In the genomic region with DNA sequence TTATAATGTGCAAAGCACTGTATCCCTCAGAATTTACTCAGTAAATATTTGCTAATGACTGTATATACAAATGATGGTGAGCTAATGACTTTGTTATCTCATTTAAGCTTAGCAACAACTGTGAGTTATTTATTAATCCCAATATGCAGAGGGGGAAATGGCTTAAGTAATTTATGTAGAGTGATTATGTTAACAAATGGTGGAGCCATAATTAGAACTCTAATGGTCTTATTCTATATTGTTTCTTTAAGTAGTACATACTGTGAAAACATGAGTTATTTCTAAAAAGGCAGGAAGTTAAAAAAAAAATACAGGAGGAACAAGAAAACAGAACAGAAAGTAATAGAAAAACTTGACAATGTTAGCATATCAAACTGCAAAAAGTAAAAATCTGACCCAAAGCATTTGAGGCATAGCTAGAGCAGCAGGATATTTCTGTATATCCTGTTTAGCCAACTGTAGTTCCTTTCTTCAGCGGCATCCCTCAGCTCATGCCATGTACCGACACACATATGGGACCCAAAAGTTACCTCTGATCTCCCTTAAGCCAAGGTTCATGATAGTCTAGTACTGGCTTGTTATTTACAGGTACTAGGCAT, we compare ENCODE assay signal across 9 cellular contexts.
A peak's percentile ranks its signal among the peaks of the same experiment; 100 is the strongest.
DNase-seq lines count a peak whose midpoint lies in the region; ATAC-seq, FAIRE-seq and TF ChIP-seq lines count a peak whose summit lies in the region.
"Had no signal": no experiment of that assay in that cellular context is flagged by ENCODE, and none has a peak within 500 bp of the region (broad histone marks: within the 10 kb centered on the region; RNA-seq: fewer than 3 reads in every experiment).

No MANE protein-coding gene starts in this region.

- CTCF ChIA-PET in activated CD4-positive, alpha-beta T cell treated with anti-CD3 and anti-CD28 coated beads, Interleukin-2, amount 10 ng/mL, durations not matched to agents 7 days and 5 days (lab: Charles Lee) = interaction anchor here (0.5 to 1.4 kb wide), 2 partner anchors 10 to 34 kb away, joined by 3 read pairs; no protein-coding TSS in a partner anchor

- H3K9me3 ChIP-seq in T-helper 17 cell (ENCODE audit: control insufficient read depth, low read length, poor library complexity, severe bottlenecking) (no peaks in the 10 kb centered on the region), pancreas (no peaks in the 10 kb centered on the region), endodermal cell (ENCODE audit: control insufficient read depth, low read length) (no peaks in the 10 kb centered on the region)

- no peak for TF ChIP-seq CTCF in pancreas (IDR thresholded peaks at IDR 0.05)
- no peak for TF ChIP-seq CTCF in endodermal cell (conservative IDR thresholded peaks at IDR 0.05)

- H3K4me1 ChIP-seq in pancreas (peaks cover 11 to 24% (median 22%) of the 10 kb centered on the region in 3 donors), endodermal cell (ENCODE audit: control insufficient read depth, insufficient read depth, low read length) (no peaks in the 10 kb centered on the region)

- H3K27me3 ChIP-seq in pancreas (no peaks in the 10 kb centered on the region), endodermal cell (ENCODE audit: control insufficient read depth, insufficient read depth, low read length, poor library complexity, severe bottlenecking) (no peaks in the 10 kb centered on the region)

- ATAC-seq in HG03064 (IDR thresholded peaks at IDR 0.05; ENCODE audit: low read depth, unreplicated experiment) (peak; percentile 65), T-helper 17 cell (peak; percentile 54), pancreas (peak; percentile 75 to 83 (median 78)), left colon (no peak)

- H3K27ac ChIP-seq in pancreas = no peak overlapping the region
- H3K27ac ChIP-seq in endodermal cell (ENCODE audit: low read depth, low read length) = no peak overlapping the region
- H3K27ac ChIP-seq: C4-2B had no signal

- no peak overlapping the region for H3K9ac ChIP-seq in endodermal cell (ENCODE audit: extremely low read depth, low read length, poor library complexity, severe bottlenecking)

- peak overlapping the region; percentile 16 for H3K27ac Mint-ChIP-seq in activated CD4-positive, alpha-beta T cell treated with anti-CD3 and anti-CD28 coated beads, Interleukin-2, amount 10 ng/mL, durations not matched to agents 7 days and 5 days
- H3K27ac Mint-ChIP-seq in T-helper 17 cell (peak overlapping the region; percentile 19), endodermal cell (no peak overlapping the region)

- H3K4me3 ChIP-seq in pancreas (no peak overlapping the region), endodermal cell (ENCODE audit: low read length) (no peak overlapping the region)

- WGBS in pancreas, 2 donors = 56 to 65% methylated on average over 2 of the region's 2 CpGs
- WGBS in endodermal cell (ENCODE audit: insufficient coverage in 1 of 2, insufficient read length in 1 of 2), 2 experiments = 91% methylated on average over 2 of the region's 2 CpGs; no CpG with 5 or more reads in 1 of the 2 experiments

- H3K4me3 Mint-ChIP-seq in activated CD4-positive, alpha-beta T cell treated with anti-CD3 and anti-CD28 coated beads, Interleukin-2, amount 10 ng/mL, durations not matched to agents 7 days and 5 days = peak overlapping the region; percentile 1
- H3K4me3 Mint-ChIP-seq in T-helper 17 cell (peak overlapping the region; percentile 67), endodermal cell (no peak overlapping the region)

- no peak for FAIRE-seq in pancreas (lab: Jason Lieb, UNC)

- POLR2A ChIA-PET in activated CD4-positive, alpha-beta T cell treated with anti-CD3 and anti-CD28 coated beads, Interleukin-2, amount 10 ng/mL, durations not matched to agents 7 days and 5 days (lab: Charles Lee) = no interaction called here

- intact Hi-C loops in pancreas (cut with DNase I) (no loop called here), left colon (cut with DNase I, micrococcal nuclease) (no loop called here)

- H3K36me3 Mint-ChIP-seq in activated CD4-positive, alpha-beta T cell treated with anti-CD3 and anti-CD28 coated beads, Interleukin-2, amount 10 ng/mL, durations not matched to agents 7 days and 5 days (ENCODE audit: low read depth) = peaks cover 10% of the 10 kb centered on the region
- H3K36me3 Mint-ChIP-seq in T-helper 17 cell (ENCODE audit: low read depth) (no peaks in the 10 kb centered on the region), endodermal cell (ENCODE audit: low read depth) (no peaks in the 10 kb centered on the region)

- H3K36me3 ChIP-seq in pancreas = no peaks in the 10 kb centered on the region
- H3K36me3 ChIP-seq in endodermal cell (ENCODE audit: control insufficient read depth, insufficient read depth, low read length) = no peaks in the 10 kb centered on the region

- no peak for DNase-seq in activated CD4-positive, alpha-beta T cell treated with anti-CD3 and anti-CD28 coated beads, Interleukin-2, amount 10 ng/mL, durations not matched to agents 7 days and 5 days
- no peak for DNase-seq in activated CD4-positive, alpha-beta T cell treated with anti-CD3 and anti-CD28 coated beads, Interleukin-2, amount 50 U/mL, for 48 hours
- no peak for DNase-seq in T-helper 17 cell
- DNase-seq in pancreas = no peak
- DNase-seq in endodermal cell = no peak
- DNase-seq in left colon = no peak
- DNase-seq in cerebellar nuclear complex (lab: John Stamatoyannopoulos, UW) = no peak

- H3K27me3 Mint-ChIP-seq in activated CD4-positive, alpha-beta T cell treated with anti-CD3 and anti-CD28 coated beads, Interleukin-2, amount 10 ng/mL, durations not matched to agents 7 days and 5 days = no peaks in the 10 kb centered on the region
- H3K27me3 Mint-ChIP-seq in T-helper 17 cell (no peaks in the 10 kb centered on the region), endodermal cell (ENCODE audit: insufficient read depth) (no peaks in the 10 kb centered on the region)

- H3K9me3 Mint-ChIP-seq in activated CD4-positive, alpha-beta T cell treated with anti-CD3 and anti-CD28 coated beads, Interleukin-2, amount 10 ng/mL, durations not matched to agents 7 days and 5 days = no peaks in the 10 kb centered on the region
- no peaks in the 10 kb centered on the region for H3K9me3 Mint-ChIP-seq in endodermal cell

- H3K4me1 Mint-ChIP-seq in activated CD4-positive, alpha-beta T cell treated with anti-CD3 and anti-CD28 coated beads, Interleukin-2, amount 10 ng/mL, durations not matched to agents 7 days and 5 days = peaks cover 26% of the 10 kb centered on the region
- peaks cover 13% of the 10 kb centered on the region for H3K4me1 Mint-ChIP-seq in T-helper 17 cell
- peaks cover 1% of the 10 kb centered on the region for H3K4me1 Mint-ChIP-seq in endodermal cell
